25 cellular contexts compared by ENCODE assay signal in the genomic region with DNA sequence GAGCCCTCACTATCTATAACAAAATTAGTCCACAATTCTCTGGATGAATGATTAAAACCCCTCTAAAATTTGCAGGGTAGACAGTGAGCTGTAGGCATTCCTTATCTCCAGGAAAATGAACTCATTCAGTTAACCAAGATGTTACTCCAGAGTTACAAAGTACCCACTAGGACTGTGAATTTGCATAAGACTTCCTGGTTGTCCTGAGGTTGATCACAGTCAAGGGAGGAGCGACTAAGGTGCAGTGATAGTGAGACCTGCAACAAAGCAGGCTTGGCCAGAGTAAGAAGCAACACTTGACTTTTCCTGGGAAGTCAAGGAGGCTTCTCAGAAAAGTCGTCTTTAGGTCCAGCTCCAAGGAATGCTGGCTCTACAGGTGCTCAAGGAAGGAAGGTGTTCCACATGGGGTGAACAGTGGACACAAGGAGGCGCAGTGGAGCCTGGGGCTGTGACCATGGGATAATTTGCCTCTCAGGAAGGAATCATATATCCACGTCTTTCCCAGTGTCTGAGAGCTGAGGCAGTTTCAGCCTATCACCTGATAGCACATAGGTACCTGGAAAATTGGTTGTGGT.
DNase-seq lines count a peak whose midpoint lies in the region; ATAC-seq and TF ChIP-seq lines count a peak whose summit lies in the region.
"Had no signal": no experiment of that assay in that cellular context is flagged by ENCODE, and none has a peak within 500 bp of the region (broad histone marks: within the 10 kb centered on the region; RNA-seq: fewer than 3 reads in every experiment).

No MANE protein-coding gene starts in this region.

- no peak overlapping the region for H3K27ac Mint-ChIP-seq in activated CD8-positive, alpha-beta T cell treated with anti-CD3 and anti-CD28 coated beads, Interleukin-2, amount 10 ng/mL, durations not matched to agents 7 days and 5 days
- H3K27ac Mint-ChIP-seq: activated CD4-positive, alpha-beta memory T cell treated with anti-CD3 and anti-CD28 coated beads, Interleukin-2, amount 10 ng/mL, durations not matched to agents 7 days and 5 days; activated naive CD8-positive, alpha-beta T cell; CD14-positive monocyte; immature natural killer cell; memory B cell; stimulated activated naive CD8-positive, alpha-beta T cell treated with anti-CD3 and anti-CD28 coated beads, Interleukin-15, amount 100 ng/mL, for 72 hours had no signal

- H3K4me3 Mint-ChIP-seq in activated CD8-positive, alpha-beta T cell treated with anti-CD3 and anti-CD28 coated beads, Interleukin-2, amount 10 ng/mL, durations not matched to agents 7 days and 5 days: no peak overlapping the region
- H3K4me3 Mint-ChIP-seq: activated CD4-positive, alpha-beta memory T cell treated with anti-CD3 and anti-CD28 coated beads, Interleukin-2, amount 10 ng/mL, durations not matched to agents 7 days and 5 days; activated naive CD8-positive, alpha-beta T cell; CD14-positive monocyte; immature natural killer cell; memory B cell; stimulated activated naive CD8-positive, alpha-beta T cell treated with anti-CD3 and anti-CD28 coated beads, Interleukin-15, amount 100 ng/mL, for 72 hours had no signal

- H3K4me1 ChIP-seq in PC-9 (replicated peaks; ENCODE audit: insufficient read depth): no peaks in the 10 kb centered on the region
- H3K4me1 ChIP-seq in transverse colon: no peaks in the 10 kb centered on the region
- H3K4me1 ChIP-seq: A549 had no signal

- POLR2A ChIA-PET in PC-9 (lab: Charles Lee; ENCODE audit: unreplicated experiment): no interaction called here
- POLR2A ChIA-PET in activated CD8-positive, alpha-beta T cell treated with anti-CD3 and anti-CD28 coated beads, Interleukin-2, amount 10 ng/mL, durations not matched to agents 7 days and 5 days (lab: Charles Lee): no interaction called here

- no TSS peak for BruUV-seq in PC-9 (replicated peaks; lab: Mats Ljungman, UMichigan)

- no peak overlapping the region for H2AFZ ChIP-seq in PC-9

- TF ChIP-seq CTCF in PC-9 (conservative IDR thresholded peaks at IDR 0.05) (peak; percentile 44; the same call in 1 of the 2 replicates), transverse colon (IDR thresholded peaks at IDR 0.05) (peak in 3 of 5 experiments; percentile 24 to 36 (median 28))

- H3K4me2 ChIP-seq in PC-9: no peak overlapping the region
- H3K4me2 ChIP-seq: A549 had no signal

- H3K27me3 ChIP-seq in PC-9 (ENCODE audit: insufficient read depth, low read depth): peaks cover 54% of the 10 kb centered on the region
- H3K27me3 ChIP-seq in transverse colon: no peaks in the 10 kb centered on the region
- H3K27me3 ChIP-seq: brain microvascular endothelial cell, upper lobe of left lung had no signal

- intact Hi-C loops in PC-9 (cut with micrococcal nuclease; ENCODE audit: unreplicated experiment): loop anchor here (10.0 kb wide), 1 partner anchor 166 kb away; no protein-coding TSS in a partner anchor
- intact Hi-C loops in transverse colon (cut with DNase I; ENCODE audit: low total_unique reads): no loop called here

- in situ Hi-C loops in transverse colon (cut with MboI; ENCODE audit: low pct_ligation_motif_present in 1 of 4, low pct_unique_long_range_greater_than_20kb in 1 of 4, low sequenced_read_pairs in 3 of 4): no loop called here

- no peak for TF ChIP-seq EP300 in transverse colon (IDR thresholded peaks at IDR 0.05; ENCODE audit: low read depth)

- CTCF ChIA-PET in PC-9 (lab: Charles Lee): no interaction called here
- CTCF ChIA-PET in activated CD8-positive, alpha-beta T cell treated with anti-CD3 and anti-CD28 coated beads, Interleukin-2, amount 10 ng/mL, durations not matched to agents 7 days and 5 days (lab: Charles Lee): no interaction called here

- no peak overlapping the region for H3K27ac ChIP-seq in PC-9
- H3K27ac ChIP-seq in transverse colon: peak overlapping the region; percentile 2 to 50 (median 31)
- H3K27ac ChIP-seq: A549, brain microvascular endothelial cell, HL-60, upper lobe of left lung had no signal

- no peaks in the 10 kb centered on the region for H3K9me2 ChIP-seq in PC-9 (ENCODE audit: insufficient read depth)

- H3K36me3 ChIP-seq in PC-9 (ENCODE audit: low read depth) (no peaks in the 10 kb centered on the region), transverse colon (no peaks in the 10 kb centered on the region)
- H3K36me3 ChIP-seq: brain microvascular endothelial cell, upper lobe of left lung had no signal

- WGBS in transverse colon (ENCODE audit: low coverage in 1 of 2), 2 donors: 29 to 41% methylated on average over 2 to 4 of the region's 4 CpGs

- H3F3A ChIP-seq in PC-9 (ENCODE audit: insufficient read depth, low read depth): no peaks in the 10 kb centered on the region

- H3K4me1 Mint-ChIP-seq in activated CD8-positive, alpha-beta T cell treated with anti-CD3 and anti-CD28 coated beads, Interleukin-2, amount 10 ng/mL, durations not matched to agents 7 days and 5 days (ENCODE audit: low read depth): no peaks in the 10 kb centered on the region
- H3K4me1 Mint-ChIP-seq: activated CD4-positive, alpha-beta memory T cell treated with anti-CD3 and anti-CD28 coated beads, Interleukin-2, amount 10 ng/mL, durations not matched to agents 7 days and 5 days; CD14-positive monocyte; immature natural killer cell; memory B cell; stimulated activated naive CD8-positive, alpha-beta T cell treated with anti-CD3 and anti-CD28 coated beads, Interleukin-15, amount 100 ng/mL, for 72 hours had no signal

- ATAC-seq in activated CD8-positive, alpha-beta T cell treated with anti-CD3 and anti-CD28 coated beads, Interleukin-2, amount 10 ng/mL, durations not matched to agents 7 days and 5 days: no peak
- no peak for ATAC-seq in GM21390 (IDR thresholded peaks at IDR 0.05; ENCODE audit: unreplicated experiment)
- ATAC-seq: A549; stimulated activated naive CD8-positive, alpha-beta T cell treated with anti-CD3 and anti-CD28 coated beads, Interleukin-15, amount 100 ng/mL, for 72 hours had no signal

- TF ChIP-seq POLR2A in transverse colon (IDR thresholded peaks at IDR 0.05): no peak

- H4K20me1 ChIP-seq in PC-9 (ENCODE audit: insufficient read depth): no peaks in the 10 kb centered on the region

- peak; percentile 1 for DNase-seq in DMS53 (lab: John Stamatoyannopoulos, UW)
- DNase-seq in DMS53 treated with DMSO at 0.1 percent for 48 hours (lab: John Stamatoyannopoulos, UW; ENCODE audit: unreplicated experiment): no peak
- DNase-seq in PC-9: no peak
- peak; percentile 52 for DNase-seq in iPS-NIHi11 (ENCODE audit: low spot score)
- DNase-seq in transverse colon: peak; percentile 33
- DNase-seq in NCI-H524 (lab: John Stamatoyannopoulos, UW): no peak
- DNase-seq in activated CD8-positive, alpha-beta T cell treated with anti-CD3 and anti-CD28 coated beads, Interleukin-2, amount 10 ng/mL, durations not matched to agents 7 days and 5 days: no peak
- DNase-seq: activated CD4-positive, alpha-beta memory T cell treated with anti-CD3 and anti-CD28 coated beads, Interleukin-2, amount 10 ng/mL, durations not matched to agents 7 days and 5 days; activated T-cell treated with anti-CD3 and anti-CD28 coated beads, Interleukin-2, amount 50 U/mL, for 48 hours; brain microvascular endothelial cell; EL; immature natural killer cell; KBM-7; NCI-H1092 treated with DMSO at 0.1 percent for 48 hours; NCI-H774; retina; stimulated activated naive CD8-positive, alpha-beta T cell treated with anti-CD3 and anti-CD28 coated beads, Interleukin-15, amount 100 ng/mL, for 72 hours; SW 1271; upper lobe of left lung had no signal

- no peaks in the 10 kb centered on the region for H3K9me3 ChIP-seq in PC-9 (ENCODE audit: insufficient read depth, low read depth)
- no peaks in the 10 kb centered on the region for H3K9me3 ChIP-seq in transverse colon
- H3K9me3 ChIP-seq: A549 had no signal

- peaks cover 8% of the 10 kb centered on the region for H3K9me3 Mint-ChIP-seq in activated CD8-positive, alpha-beta T cell treated with anti-CD3 and anti-CD28 coated beads, Interleukin-2, amount 10 ng/mL, durations not matched to agents 7 days and 5 days (ENCODE audit: insufficient read depth)

- no peaks in the 10 kb centered on the region for H3K27me3 Mint-ChIP-seq in activated CD8-positive, alpha-beta T cell treated with anti-CD3 and anti-CD28 coated beads, Interleukin-2, amount 10 ng/mL, durations not matched to agents 7 days and 5 days (ENCODE audit: low read depth)
- H3K27me3 Mint-ChIP-seq: activated CD4-positive, alpha-beta memory T cell treated with anti-CD3 and anti-CD28 coated beads, Interleukin-2, amount 10 ng/mL, durations not matched to agents 7 days and 5 days; memory B cell; stimulated activated naive CD8-positive, alpha-beta T cell treated with anti-CD3 and anti-CD28 coated beads, Interleukin-15, amount 100 ng/mL, for 72 hours had no signal

- H3K36me3 Mint-ChIP-seq in activated CD8-positive, alpha-beta T cell treated with anti-CD3 and anti-CD28 coated beads, Interleukin-2, amount 10 ng/mL, durations not matched to agents 7 days and 5 days (ENCODE audit: low read depth): no peaks in the 10 kb centered on the region
- H3K36me3 Mint-ChIP-seq: activated naive CD8-positive, alpha-beta T cell; CD14-positive monocyte; memory B cell had no signal

- no peak overlapping the region for H3K4me3 ChIP-seq in PC-9
- H3K4me3 ChIP-seq in transverse colon: no peak overlapping the region
- H3K4me3 ChIP-seq: A549, upper lobe of left lung had no signal

- H3K79me2 ChIP-seq in PC-9 (ENCODE audit: low read depth): no peaks in the 10 kb centered on the region

Comparison
In these comparisons a context has a peak if more than half of its experiments do, and no peak if none do; other contexts are left out.
1. DNase-seq: peak in DMS53 (single experiment), iPS-NIHi11 (single experiment) and transverse colon (single experiment); none in DMS53 treated with DMSO at 0.1 percent for 48 hours (single experiment), PC-9 (0 of 2), NCI-H524 (0 of 2) and activated CD8-positive, alpha-beta T cell treated with anti-CD3 and anti-CD28 coated beads, Interleukin-2, amount 10 ng/mL, durations not matched to agents 7 days and 5 days (single experiment).